In genomic region chr1:27590917-27591508, GRCh38 we compare ENCODE assay signal across 13 cellular contexts. TPM values are rescaled to one million over a fixed set of nuclear protein-coding genes. Genes with fewer than 3 reads are reported as not detected.
A peak's percentile ranks its signal among the peaks of the same experiment; 100 is the strongest.
DNase-seq lines count a peak whose midpoint lies in the region; ATAC-seq and TF ChIP-seq lines count a peak whose summit lies in the region.
"Had no signal": no experiment of that assay in that cellular context is flagged by ENCODE, and none has a peak within 500 bp of the region (broad histone marks: within the 10 kb centered on the region; RNA-seq: fewer than 3 reads in every experiment).

No MANE protein-coding gene starts in this region.

- no peak for TF ChIP-seq EP300 in gastroesophageal sphincter (IDR thresholded peaks at IDR 0.05)
- TF ChIP-seq EP300 in upper lobe of left lung (IDR thresholded peaks at IDR 0.05), result no peak

- H3K27ac ChIP-seq in breast epithelium, result peak overlapping the region; percentile 64 to 93
- peak overlapping the region in 3 of 4 donors; percentile 88 to 94 (median 89) for H3K27ac ChIP-seq in gastroesophageal sphincter
- no peak overlapping the region for H3K27ac ChIP-seq in neural progenitor cell
- peak overlapping the region in 3 of 4 donors; percentile 56 to 78 (median 64) for H3K27ac ChIP-seq in upper lobe of left lung
- H3K27ac ChIP-seq: brain microvascular endothelial cell had no signal

- no peaks in the 10 kb centered on the region for H3K27me3 Mint-ChIP-seq in MCF 10A (ENCODE audit: insufficient read depth, unreplicated experiment)
- no peaks in the 10 kb centered on the region for H3K27me3 Mint-ChIP-seq in neural progenitor cell (ENCODE audit: insufficient read depth, low read depth)
- H3K27me3 Mint-ChIP-seq in activated CD8-positive, alpha-beta memory T cell treated with anti-CD3 and anti-CD28 coated beads, Interleukin-2, amount 10 ng/mL, durations not matched to agents 7 days and 5 days, result no peaks in the 10 kb centered on the region

- H3K4me3 Mint-ChIP-seq in MCF 10A (ENCODE audit: unreplicated experiment), result no peak overlapping the region
- no peak overlapping the region for H3K4me3 Mint-ChIP-seq in neural progenitor cell
- no peak overlapping the region for H3K4me3 Mint-ChIP-seq in activated CD8-positive, alpha-beta memory T cell treated with anti-CD3 and anti-CD28 coated beads, Interleukin-2, amount 10 ng/mL, durations not matched to agents 7 days and 5 days

- peak overlapping the region; percentile 21 for H3K4me2 ChIP-seq in neural progenitor cell

- H3K9me3 ChIP-seq in breast epithelium (no peaks in the 10 kb centered on the region), gastroesophageal sphincter (no peaks in the 10 kb centered on the region), neural progenitor cell (ENCODE audit: low read depth) (no peaks in the 10 kb centered on the region), upper lobe of left lung (no peaks in the 10 kb centered on the region)

- no peak overlapping the region for H3K4me3 ChIP-seq in breast epithelium
- H3K4me3 ChIP-seq in gastroesophageal sphincter, result no peak overlapping the region
- no peak overlapping the region for H3K4me3 ChIP-seq in neural progenitor cell
- no peak overlapping the region for H3K4me3 ChIP-seq in upper lobe of left lung

- H3K9ac ChIP-seq in neural progenitor cell, result no peak overlapping the region

- 44% methylated on average over 1 of the region's 5 CpGs; no CpG with 5 or more reads in 1 of the 2 donors for WGBS in gastroesophageal sphincter (ENCODE audit: low coverage in 1 of 2), 2 donors
- 58 to 78% methylated on average over 3 to 5 of the region's 5 CpGs for WGBS in upper lobe of left lung, 2 donors

- intact Hi-C loops in breast epithelium (cut with DNase I; ENCODE audit: low total_unique reads) (no loop called here), MCF 10A (cut with micrococcal nuclease) (no loop called here)

- H4K20me1 ChIP-seq in neural progenitor cell (ENCODE audit: low read depth), result peaks cover 100% of the 10 kb centered on the region

- peaks cover 24% of the 10 kb centered on the region for H3F3A ChIP-seq in neural progenitor cell (ENCODE audit: low read depth)

- DNase-seq in breast epithelium (ENCODE audit: low spot score in 2 of 2), result no peak
- no peak for DNase-seq in MCF 10A (ENCODE audit: unreplicated experiment)
- no peak for DNase-seq in neural progenitor cell (ENCODE audit: low spot score)
- DNase-seq in upper lobe of left lung, result no peak
- no peak for DNase-seq in NCI-H446 (lab: John Stamatoyannopoulos, UW)
- no peak for DNase-seq in activated CD8-positive, alpha-beta memory T cell treated with anti-CD3 and anti-CD28 coated beads, Interleukin-2, amount 10 ng/mL, durations not matched to agents 7 days and 5 days
- no peak for DNase-seq in activated T-cell treated with anti-CD3 and anti-CD28 coated beads, Interleukin-2, amount 50 U/mL, for 1 hour
- DNase-seq: activated CD4-positive, CD25-positive, alpha-beta regulatory T cell treated with anti-CD3 and anti-CD28 coated beads, Interleukin-2, amount 50 U/mL, for 72 hours; brain microvascular endothelial cell; Calu3; NCI-H2029 treated with DMSO at 0.1 percent for 48 hours; NK-92 treated with Interleukin-12 subunit alpha and Interleukin-12 subunit beta, amount 100 ng/mL, for 24 hours had no signal

- H2AFZ ChIP-seq in neural progenitor cell (replicated peaks), result no peak overlapping the region

- H3K9me3 Mint-ChIP-seq in MCF 10A (ENCODE audit: unreplicated experiment) (no peaks in the 10 kb centered on the region), neural progenitor cell (no peaks in the 10 kb centered on the region)
- no peaks in the 10 kb centered on the region for H3K9me3 Mint-ChIP-seq in activated CD8-positive, alpha-beta memory T cell treated with anti-CD3 and anti-CD28 coated beads, Interleukin-2, amount 10 ng/mL, durations not matched to agents 7 days and 5 days (ENCODE audit: low read depth)

- H3K36me3 ChIP-seq in breast epithelium (no peaks in the 10 kb centered on the region), gastroesophageal sphincter (peaks cover 0 to 8% of the 10 kb centered on the region in 2 donors), neural progenitor cell (no peaks in the 10 kb centered on the region), upper lobe of left lung (peaks cover 0 to 7% (median 0%) of the 10 kb centered on the region in 4 donors)

- H3K79me2 ChIP-seq in neural progenitor cell (ENCODE audit: low read depth), result peaks cover 100% of the 10 kb centered on the region

- TF ChIP-seq CTCF in breast epithelium (IDR thresholded peaks at IDR 0.05) (no peak), MCF 10A (IDR thresholded peaks at IDR 0.05; ENCODE audit: unreplicated experiment) (no peak), gastroesophageal sphincter (IDR thresholded peaks at IDR 0.05) (no peak), neural progenitor cell (IDR thresholded peaks at IDR 0.05) (no peak), upper lobe of left lung (IDR thresholded peaks at IDR 0.05) (no peak)

- no peak for ATAC-seq in gastroesophageal sphincter
- no peak for ATAC-seq in upper lobe of left lung (ENCODE audit: low FRiP score in 2 of 2)
- no peak for ATAC-seq in activated CD8-positive, alpha-beta memory T cell treated with anti-CD3 and anti-CD28 coated beads, Interleukin-2, amount 10 ng/mL, durations not matched to agents 7 days and 5 days

- H3K4me1 ChIP-seq in breast epithelium (peaks cover 27 to 36% of the 10 kb centered on the region in 2 donors), gastroesophageal sphincter (peaks cover 19 to 100% (median 85%) of the 10 kb centered on the region in 3 donors), neural progenitor cell (peaks cover 64% of the 10 kb centered on the region), upper lobe of left lung (peaks cover 35 to 65% (median 54%) of the 10 kb centered on the region in 4 donors)

- H3K36me3 Mint-ChIP-seq in MCF 10A (ENCODE audit: insufficient read depth, unreplicated experiment), result peaks cover 7% of the 10 kb centered on the region
- no peaks in the 10 kb centered on the region for H3K36me3 Mint-ChIP-seq in neural progenitor cell
- no peaks in the 10 kb centered on the region for H3K36me3 Mint-ChIP-seq in activated CD8-positive, alpha-beta memory T cell treated with anti-CD3 and anti-CD28 coated beads, Interleukin-2, amount 10 ng/mL, durations not matched to agents 7 days and 5 days

- H3K27me3 ChIP-seq in breast epithelium (no peaks in the 10 kb centered on the region), gastroesophageal sphincter (no peaks in the 10 kb centered on the region), neural progenitor cell (no peaks in the 10 kb centered on the region), upper lobe of left lung (no peaks in the 10 kb centered on the region)
- H3K27me3 ChIP-seq: brain microvascular endothelial cell had no signal

- POLR2A ChIA-PET in MCF 10A (lab: Yijun Ruan, JAX), result interaction anchor here (1.1 to 2.3 kb wide), 6 partner anchors 11 to 480 kb away, joined by 3 to 9 read pairs (median 5); no protein-coding TSS in a partner anchor

- TF ChIP-seq POLR2A in breast epithelium (IDR thresholded peaks at IDR 0.05) (no peak), gastroesophageal sphincter (IDR thresholded peaks at IDR 0.05) (no peak), upper lobe of left lung (IDR thresholded peaks at IDR 0.05) (no peak)

- CTCF ChIA-PET in MCF 10A (lab: Yijun Ruan, JAX), result interaction anchor here (0.7 to 4.5 kb wide), 6 partner anchors 10 to 190 kb away, joined by 3 to 18 read pairs (median 7); no protein-coding TSS in a partner anchor
- CTCF ChIA-PET in activated CD8-positive, alpha-beta memory T cell treated with anti-CD3 and anti-CD28 coated beads, Interleukin-2, amount 10 ng/mL, durations not matched to agents 7 days and 5 days (lab: Charles Lee), result interaction anchor here (0.7 to 1.9 kb wide), 5 partner anchors 10 to 35 kb away, joined by 3 to 7 read pairs (median 4); no protein-coding TSS in a partner anchor

- H3K4me1 Mint-ChIP-seq in MCF 10A (ENCODE audit: insufficient read depth, unreplicated experiment) (peaks cover 10% of the 10 kb centered on the region), neural progenitor cell (peaks cover 19% of the 10 kb centered on the region)
- no peaks in the 10 kb centered on the region for H3K4me1 Mint-ChIP-seq in activated CD8-positive, alpha-beta memory T cell treated with anti-CD3 and anti-CD28 coated beads, Interleukin-2, amount 10 ng/mL, durations not matched to agents 7 days and 5 days

- no peak overlapping the region for H3K27ac Mint-ChIP-seq in MCF 10A (ENCODE audit: low read depth, unreplicated experiment)
- no peak overlapping the region for H3K27ac Mint-ChIP-seq in neural progenitor cell
- H3K27ac Mint-ChIP-seq in activated CD8-positive, alpha-beta memory T cell treated with anti-CD3 and anti-CD28 coated beads, Interleukin-2, amount 10 ng/mL, durations not matched to agents 7 days and 5 days, result no peak overlapping the region

- BruUV-seq in MCF 10A (replicated peaks; lab: Mats Ljungman, UMichigan), result no TSS peak

RNA-seq across cellular contexts. Expression of gene AHDC1, which starts 12.9 kb away (rescaled TPM):
- total RNA-seq in breast epithelium, result 10 to 100 TPM; 10.7 to 17.1 (median 15.4) TPM
- total RNA-seq in MCF 10A (2022), result 18.4 and 25.2 TPM in 2 replicates
- 10 to 100 TPM; 18.2 to 50.3 (median 27.7) TPM for total RNA-seq in gastroesophageal sphincter
- total RNA-seq in neural progenitor cell (ENCODE audit: low replicate concordance), result 7.0 and 26.5 TPM in 2 replicates
- total RNA-seq in upper lobe of left lung, result 10 to 100 TPM; 10.8 to 43.4 (median 26.2) TPM
- total RNA-seq in activated CD8-positive, alpha-beta memory T cell treated with anti-CD3 and anti-CD28 coated beads, Interleukin-2, amount 10 ng/mL, durations not matched to agents 7 days and 5 days, result 10 to 100 TPM; 15.8 to 18.5 TPM

RNA-seq across cellular contexts. Expression of gene FGR, which starts 44.0 kb away (rescaled TPM):
- total RNA-seq in breast epithelium (10 to 100 TPM; 22.1 to 46.9 (median 24.3) TPM), MCF 10A (2022) (not detected in 2 replicates), gastroesophageal sphincter (10 to 100 TPM in 3 of 4 donors, 1 to 10 TPM in 1; 9.2 to 17.8 (median 10.1) TPM), neural progenitor cell (ENCODE audit: low replicate concordance) (not detected in 2 replicates), upper lobe of left lung (100 to 1,000 TPM in 5 of 6 donors, 10 to 100 TPM in 1; 59.8 to 234 (median 150) TPM)
- 1 to 10 TPM in 1 of 2 experiments, under 1 TPM in 1; 0.30 to 1.8 TPM for total RNA-seq in activated CD8-positive, alpha-beta memory T cell treated with anti-CD3 and anti-CD28 coated beads, Interleukin-2, amount 10 ng/mL, durations not matched to agents 7 days and 5 days
- total RNA-seq: Calu3 had no signal
